14 cellular contexts compared by ENCODE assay signal in genomic region chr15:66359740-66360139, GRCh38. TPM values are rescaled to one million over a fixed set of nuclear protein-coding genes. Genes with fewer than 3 reads are reported as not detected.
DNase-seq lines count a peak whose midpoint lies in the region; TF ChIP-seq lines count a peak whose summit lies in the region.
"Had no signal": no experiment of that assay in that cellular context is flagged by ENCODE, and none has a peak within 500 bp of the region (broad histone marks: within the 10 kb centered on the region; RNA-seq: fewer than 3 reads in every experiment).

No MANE protein-coding gene starts in this region.

- H3K4me2 ChIP-seq in OCI-LY7 (ENCODE audit: low read length) (peak overlapping the region; percentile 60), SK-N-SH (no peak overlapping the region)

- POLR2A ChIA-PET in OCI-LY7 (lab: Charles Lee) (interaction anchor here (0.7 kb wide), 1 partner anchor 183 kb away, joined by 3 read pairs; no protein-coding TSS in a partner anchor), SK-N-SH (lab: Yijun Ruan, JAX) (no interaction called here)

- H3K27ac Mint-ChIP-seq in activated naive CD4-positive, alpha-beta T cell treated with anti-CD3 and anti-CD28 coated beads for 36 hours = no peak overlapping the region
- H3K27ac Mint-ChIP-seq: stimulated activated naive B cell treated with anti-CD40 and anti-IgM and Interleukin-4, amounts not matched to agents 10 μg/mL and 1 μg/mL and 100 μg/mL, for 72 hours had no signal

- BruUV-seq in OCI-LY7 (replicated peaks; lab: Mats Ljungman, UMichigan) = no TSS peak

- CTCF ChIA-PET in activated naive CD4-positive, alpha-beta T cell treated with anti-CD3 and anti-CD28 coated beads for 36 hours (lab: Charles Lee) = no interaction called here
- CTCF ChIA-PET in OCI-LY7 (lab: Charles Lee; ENCODE audit: unreplicated experiment) (no interaction called here), SK-N-SH (lab: Yijun Ruan, JAX) (no interaction called here)

- H3K4me1 Mint-ChIP-seq in activated naive CD4-positive, alpha-beta T cell treated with anti-CD3 and anti-CD28 coated beads for 36 hours (ENCODE audit: low read depth) = peaks cover 25% of the 10 kb centered on the region

- H3K79me2 ChIP-seq in OCI-LY7 (ENCODE audit: insufficient read depth, low read depth, low read length) = peaks cover 16% of the 10 kb centered on the region
- H3K79me2 ChIP-seq in SK-N-SH (ENCODE audit: insufficient read depth) = peaks cover 13% of the 10 kb centered on the region; the same call in 1 of the 2 replicates

- no peak for TF ChIP-seq EP300 in SK-N-SH (IDR thresholded peaks at IDR 0.05; ENCODE audit: borderline replicate concordance in 1 of 2, low read depth in 1 of 2, low read length in 1 of 2)

- H3K36me3 ChIP-seq in OCI-LY7 (ENCODE audit: insufficient read depth, low read length) (no peaks in the 10 kb centered on the region), vagina (no peaks in the 10 kb centered on the region), SK-N-SH (replicated peaks in 1 of 2; ENCODE audit: control insufficient read depth in 1 of 2, insufficient read depth in 2 of 2, low read length in 1 of 2) (no peaks in the 10 kb centered on the region)
- H3K36me3 ChIP-seq: uterus had no signal

- H3K9ac ChIP-seq in SK-N-SH = no peak overlapping the region

- peaks cover 3% of the 10 kb centered on the region for H3F3A ChIP-seq in SK-N-SH (replicated peaks; ENCODE audit: insufficient read depth)

- H3K4me3 ChIP-seq in OCI-LY7 (ENCODE audit: low read depth, low read length, poor library complexity, severe bottlenecking) (peak overlapping the region; percentile 31), vagina (no peak overlapping the region), SK-N-SH (ENCODE audit: low read depth in 2 of 2, low read length in 1 of 2) (no peak overlapping the region)
- H3K4me3 ChIP-seq: uterus had no signal

- H4K20me1 ChIP-seq in OCI-LY7 (ENCODE audit: insufficient read depth, low read length) (no peaks in the 10 kb centered on the region), SK-N-SH (ENCODE audit: insufficient read depth) (no peaks in the 10 kb centered on the region)

- TF ChIP-seq CTCF in OCI-LY7 (conservative IDR thresholded peaks at IDR 0.05; ENCODE audit: low read length) (peak; percentile 22; the same call in 1 of the 2 replicates), vagina (IDR thresholded peaks at IDR 0.05) (no peak), SK-N-SH (IDR thresholded peaks at IDR 0.05) (no peak)

- no peaks in the 10 kb centered on the region for H3K9me3 Mint-ChIP-seq in activated naive CD4-positive, alpha-beta T cell treated with anti-CD3 and anti-CD28 coated beads for 36 hours
- H3K9me3 Mint-ChIP-seq: stimulated activated naive B cell treated with anti-CD40 and anti-IgM and Interleukin-4, amounts not matched to agents 10 μg/mL and 1 μg/mL and 100 μg/mL, for 72 hours had no signal

- intact Hi-C loops in activated naive CD4-positive, alpha-beta T cell treated with anti-CD3 and anti-CD28 coated beads for 36 hours (cut with micrococcal nuclease) = no loop called here
- intact Hi-C loops in OCI-LY7 (cut with micrococcal nuclease; ENCODE audit: unreplicated experiment) (loop anchor here (5.0 to 10.0 kb wide), 2 partner anchors 138 to 205 kb away; partner anchors contain the start of gene SNAPC5), vagina (cut with DNase I) (no loop called here)

- H3K9me2 ChIP-seq in OCI-LY7 (ENCODE audit: insufficient read depth, low read length) (no peaks in the 10 kb centered on the region), SK-N-SH (no peaks in the 10 kb centered on the region)

- H3K4me3 Mint-ChIP-seq in activated naive CD4-positive, alpha-beta T cell treated with anti-CD3 and anti-CD28 coated beads for 36 hours = no peak overlapping the region
- H3K4me3 Mint-ChIP-seq: stimulated activated naive B cell treated with anti-CD40 and anti-IgM and Interleukin-4, amounts not matched to agents 10 μg/mL and 1 μg/mL and 100 μg/mL, for 72 hours had no signal

- no peaks in the 10 kb centered on the region for H3K27me3 ChIP-seq in vagina
- no peaks in the 10 kb centered on the region for H3K27me3 ChIP-seq in SK-N-SH (ENCODE audit: insufficient read depth)
- H3K27me3 ChIP-seq: uterus had no signal

- peaks cover 38% of the 10 kb centered on the region for H3K4me1 ChIP-seq in OCI-LY7 (ENCODE audit: insufficient read depth, low read length, poor library complexity, severe bottlenecking)
- H3K4me1 ChIP-seq in vagina = no peaks in the 10 kb centered on the region
- peaks cover 0 to 3% of the 10 kb centered on the region in 2 experiments; a peak in 1 of 4 replicates for H3K4me1 ChIP-seq in SK-N-SH (ENCODE audit: control insufficient read depth in 1 of 2, insufficient read depth in 2 of 2, low read depth in 1 of 2, low read length in 1 of 2)
- H3K4me1 ChIP-seq: uterus had no signal

- H3K27ac ChIP-seq in OCI-LY7 (ENCODE audit: low read depth, low read length, poor library complexity, severe bottlenecking) (peak overlapping the region; percentile 85), vagina (peak overlapping the region; percentile 44), SK-N-SH (ENCODE audit: low read depth in 2 of 2, low read length in 1 of 2) (no peak overlapping the region)
- H3K27ac ChIP-seq: uterus had no signal

- no peaks in the 10 kb centered on the region for H3K27me3 Mint-ChIP-seq in activated naive CD4-positive, alpha-beta T cell treated with anti-CD3 and anti-CD28 coated beads for 36 hours (ENCODE audit: low read depth)
- H3K27me3 Mint-ChIP-seq: stimulated activated naive B cell treated with anti-CD40 and anti-IgM and Interleukin-4, amounts not matched to agents 10 μg/mL and 1 μg/mL and 100 μg/mL, for 72 hours had no signal

- H3K36me3 Mint-ChIP-seq in activated naive CD4-positive, alpha-beta T cell treated with anti-CD3 and anti-CD28 coated beads for 36 hours (ENCODE audit: low read depth) = peaks cover 6% of the 10 kb centered on the region

- peaks cover 5% of the 10 kb centered on the region; the same call in 1 of the 2 replicates for H3K9me3 ChIP-seq in OCI-LY7 (ENCODE audit: low read length)
- H3K9me3 ChIP-seq in vagina = no peaks in the 10 kb centered on the region
- H3K9me3 ChIP-seq in SK-N-SH = no peaks in the 10 kb centered on the region
- H3K9me3 ChIP-seq: uterus had no signal

- 93% methylated on average over 7 of the region's 7 CpGs for WGBS in SK-N-SH (ENCODE audit: low lambda C conversion rate)

- no peak for TF ChIP-seq POLR2A in vagina (IDR thresholded peaks at IDR 0.05)

- H2AFZ ChIP-seq in OCI-LY7 (ENCODE audit: low read length) (peak overlapping the region; percentile 89), SK-N-SH (ENCODE audit: low read depth) (no peak overlapping the region)

- DNase-seq in activated naive CD4-positive, alpha-beta T cell treated with anti-CD3 and anti-CD28 coated beads for 36 hours = peak; percentile 34
- DNase-seq in activated naive CD4-positive, alpha-beta T cell treated with anti-CD3 and anti-CD28 coated beads, Interleukin-2, amount 50 U/mL, for 16 hours = no peak
- DNase-seq in OCI-LY7 (ENCODE audit: low spot score) (peak; percentile 59), germinal center (ENCODE audit: low spot score) (peak; percentile 11), vagina (ENCODE audit: extremely low spot score in 2 of 2) (no peak), RKO (ENCODE audit: low spot score) (no peak), AG08396 (ENCODE audit: low spot score) (no peak), SK-N-SH (no peak)
- DNase-seq: activated gamma-delta T cell; dermis blood vessel endothelial cell; NCI-H1092; NCI-H226; stimulated activated naive B cell treated with anti-CD40 and anti-IgM and Interleukin-4, amounts not matched to agents 10 μg/mL and 1 μg/mL and 100 μg/mL, for 72 hours; uterus had no signal

- TF ChIP-seq RAD21 in SK-N-SH (IDR thresholded peaks at IDR 0.05; ENCODE audit: low read length) = no peak

TF ChIP-seq in SK-N-SH, 30 proteins besides CTCF, POLR2A, EP300 and RAD21 (continues in another document):
- TF ChIP-seq ELF1 (IDR thresholded peaks at IDR 0.05) = no peak
- TF ChIP-seq FOXM1 (IDR thresholded peaks at IDR 0.05; ENCODE audit: low read depth) = no peak
- no peak for TF ChIP-seq NRF1 (IDR thresholded peaks at IDR 0.05; ENCODE audit: low read depth, low read length)
- no peak for TF ChIP-seq CHD2 (IDR thresholded peaks at IDR 0.05; ENCODE audit: low read length, partially characterized antibody)
- no peak for TF ChIP-seq MEF2A (IDR thresholded peaks at IDR 0.05; ENCODE audit: borderline replicate concordance, low read depth)
- TF ChIP-seq JUND (IDR thresholded peaks at IDR 0.05) = no peak
- TF ChIP-seq FOSL2 (IDR thresholded peaks at IDR 0.05; ENCODE audit: borderline replicate concordance, low read depth) = no peak
- TF ChIP-seq, protein P1, sequence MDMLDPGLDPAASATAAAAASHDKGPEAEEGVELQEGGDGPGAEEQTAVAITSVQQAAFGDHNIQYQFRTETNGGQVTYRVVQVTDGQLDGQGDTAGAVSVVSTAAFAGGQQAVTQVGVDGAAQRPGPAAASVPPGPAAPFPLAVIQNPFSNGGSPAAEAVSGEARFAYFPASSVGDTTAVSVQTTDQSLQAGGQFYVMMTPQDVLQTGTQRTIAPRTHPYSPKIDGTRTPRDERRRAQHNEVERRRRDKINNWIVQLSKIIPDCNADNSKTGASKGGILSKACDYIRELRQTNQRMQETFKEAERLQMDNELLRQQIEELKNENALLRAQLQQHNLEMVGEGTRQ (IDR thresholded peaks at IDR 0.05; ENCODE audit: borderline replicate concordance, low read depth, low read length) = no peak
- no peak for TF ChIP-seq USF1 (IDR thresholded peaks at IDR 0.05; ENCODE audit: borderline replicate concordance, low read depth)
- TF ChIP-seq RXRA (IDR thresholded peaks at IDR 0.05; ENCODE audit: borderline replicate concordance, low read depth) = no peak

RNA-seq across cellular contexts. Expression of gene TIPIN, which starts 3.3 kb away (rescaled TPM):
- 10 to 100 TPM; 33.8 to 34.7 TPM for total RNA-seq in activated naive CD4-positive, alpha-beta T cell treated with anti-CD3 and anti-CD28 coated beads for 36 hours
- total RNA-seq in OCI-LY7 (2014; rRNA removed; shearing (Covaris generic)) = 26.0 and 28.6 TPM in 2 replicates
- total RNA-seq in OCI-LY7 (2022) (34.9 and 38.1 TPM in 2 replicates), vagina (7.9 TPM)
- 5.7 and 6.0 TPM in 2 replicates for polyA plus RNA-seq in SK-N-SH (2012; rRNA removed)
- polyA plus RNA-seq in SK-N-SH (2012; cell fraction: cytosol; rRNA removed) = 9.1 and 12.9 TPM in 2 replicates
- polyA plus RNA-seq in SK-N-SH (2012; cell fraction: nucleus; rRNA removed) = 2.7 and 4.6 TPM in 2 replicates

RNA-seq across cellular contexts. Expression of gene MAP2K1, which starts 27.0 kb away (rescaled TPM):
- 10 to 100 TPM; 69.6 to 72.6 TPM for total RNA-seq in activated naive CD4-positive, alpha-beta T cell treated with anti-CD3 and anti-CD28 coated beads for 36 hours
- total RNA-seq in OCI-LY7 (2014; rRNA removed; shearing (Covaris generic)) = 37.2 and 43.9 TPM in 2 replicates
- total RNA-seq in OCI-LY7 (2022) = 82.6 and 95.8 TPM in 2 replicates
- 23.6 TPM for total RNA-seq in vagina
- polyA plus RNA-seq in SK-N-SH (2012; rRNA removed) = 21.8 and 25.5 TPM in 2 replicates
- 28.9 and 31.6 TPM in 2 replicates for polyA plus RNA-seq in SK-N-SH (2012; cell fraction: cytosol; rRNA removed)
- 18.6 and 23.6 TPM in 2 replicates for polyA plus RNA-seq in SK-N-SH (2012; cell fraction: nucleus; rRNA removed)

Comparison
In these comparisons a context has a peak if more than half of its experiments do, and no peak if none do; other contexts are left out.
1. DNase-seq: peak in activated naive CD4-positive, alpha-beta T cell treated with anti-CD3 and anti-CD28 coated beads for 36 hours (single experiment), OCI-LY7 (single experiment) and germinal center (single experiment); none in activated naive CD4-positive, alpha-beta T cell treated with anti-CD3 and anti-CD28 coated beads, Interleukin-2, amount 50 U/mL, for 16 hours (single experiment), vagina (0 of 2), RKO (single experiment), AG08396 (single experiment) and SK-N-SH (single experiment).
2. H3K27ac ChIP-seq: peak in OCI-LY7 (single experiment) and vagina (single experiment); none in SK-N-SH (0 of 2).